8 cellular contexts compared by ENCODE assay signal in the genomic region with DNA sequence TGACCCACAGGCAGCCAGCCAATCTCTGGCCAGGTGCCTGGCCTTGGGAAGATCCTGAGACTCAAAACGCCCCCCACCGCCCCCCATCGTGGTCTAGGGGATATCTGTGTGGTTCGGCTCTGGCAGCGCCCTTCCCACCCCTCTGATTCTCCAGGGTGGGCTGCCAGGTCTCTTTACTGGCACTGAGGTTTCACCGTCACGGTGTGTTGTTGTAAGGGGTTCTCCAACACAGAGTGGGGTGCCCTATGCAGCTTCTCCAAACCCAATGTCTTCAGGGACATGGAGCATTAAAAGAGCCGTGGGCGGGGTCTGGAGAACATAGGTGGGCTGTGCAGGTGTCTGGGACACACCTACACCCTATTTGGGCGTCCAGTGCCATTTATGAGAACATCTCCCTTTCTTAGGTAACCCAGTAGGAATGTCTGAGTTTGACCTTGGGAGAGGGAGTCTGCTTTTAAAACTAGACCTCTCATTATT. TPM values are rescaled to one million over a fixed set of nuclear protein-coding genes. Genes with fewer than 3 reads are reported as not detected.
A peak's percentile ranks its signal among the peaks of the same experiment; 100 is the strongest.
DNase-seq lines count a peak whose midpoint lies in the region; ATAC-seq, FAIRE-seq and TF ChIP-seq lines count a peak whose summit lies in the region.

No MANE protein-coding gene starts in this region.

- no peaks in the 10 kb centered on the region for H3K36me3 Mint-ChIP-seq in mesothelial cell of epicardium

- no peak for ATAC-seq in Right ventricle myocardium superior (ENCODE audit: poor library complexity)
- ATAC-seq in left cardiac atrium: no peak
- ATAC-seq in K562: no peak
- no peak for ATAC-seq in GM18498 (IDR thresholded peaks at IDR 0.05; ENCODE audit: unreplicated experiment)

- H3K4me3 ChIP-seq in K562 (peak overlapping the region; percentile 54), vagina (peak overlapping the region; percentile 70 to 95)

- H3K27me3 Mint-ChIP-seq in mesothelial cell of epicardium (ENCODE audit: low read depth): peaks cover 3% of the 10 kb centered on the region

- H3K4me1 Mint-ChIP-seq in mesothelial cell of epicardium: peaks cover 44% of the 10 kb centered on the region

- no peak overlapping the region for H2AFZ ChIP-seq in K562 (ENCODE audit: low read depth, low read length)

- H3K4me2 ChIP-seq in K562 (ENCODE audit: insufficient read depth, low read length): peak overlapping the region; percentile 55

- H3K27ac Mint-ChIP-seq in mesothelial cell of epicardium: peak overlapping the region; percentile 95

- peaks cover 56% of the 10 kb centered on the region for H3K79me2 ChIP-seq in K562 (ENCODE audit: control insufficient read depth, insufficient read depth, low read length)

- CTCF ChIA-PET in K562 (lab: Yijun Ruan, JAX; ENCODE audit: low intra/inter-chr PET ratio) (no interaction called here), HEK293T (lab: Yijun Ruan, JAX) (no interaction called here)

- in situ Hi-C loops in K562 (cut with MboI): no loop called here

- H3K9ac ChIP-seq in K562 (ENCODE audit: insufficient read depth in 1 of 2, low read depth in 2 of 2, low read length in 2 of 2): peak overlapping the region; percentile 65 to 95

- peak overlapping the region; percentile 59; the same call in 1 of the 3 replicates for H3K27ac ChIP-seq in K562 (ENCODE audit: extremely low read depth, low read depth, low read length)
- H3K27ac ChIP-seq in vagina: peak overlapping the region; percentile 99

- POLR2A ChIA-PET in K562 (lab: Yijun Ruan, JAX) (interaction anchor here (0.6 to 1.7 kb wide), 8 partner anchors 10 to 550 kb away, joined by 3 to 4 read pairs (median 3); no protein-coding TSS in a partner anchor), HEK293T (lab: Yijun Ruan, JAX) (interaction anchor here (0.8 kb wide), 1 partner anchor 35 kb away, joined by 4 read pairs; no protein-coding TSS in a partner anchor)

- TF ChIP-seq POLR2A in K562 (conservative IDR thresholded peaks at IDR 0.05) (no peak), vagina (IDR thresholded peaks at IDR 0.05) (no peak)

- no peak for TF ChIP-seq EP300 in K562 (IDR thresholded peaks at IDR 0.05; ENCODE audit: low read length)

- H3K36me3 ChIP-seq in K562 (ENCODE audit: control insufficient read depth, insufficient read depth, low read length) (peaks cover 19% of the 10 kb centered on the region; the same call in 2 of the 3 replicates), vagina (no peaks in the 10 kb centered on the region)

- peak overlapping the region; percentile 80 for H3K4me3 Mint-ChIP-seq in mesothelial cell of epicardium

- WGBS in K562 (ENCODE audit: insufficient coverage, low coverage, missing lambda C conversion rate): 49% methylated on average over 7 of the region's 10 CpGs

- intact Hi-C loops in Right ventricle myocardium superior (cut with DNase I) (no loop called here), left cardiac atrium (cut with DNase I) (no loop called here), K562 (cut with micrococcal nuclease) (no loop called here), vagina (cut with DNase I) (loop anchor here (5.0 kb wide), 1 partner anchor 40 kb away; a partner anchor contains a TSS)

- H3K9me3 ChIP-seq in K562 (replicated peaks; ENCODE audit: control insufficient read depth, insufficient read depth, low read depth, low read length): no peaks in the 10 kb centered on the region
- no peaks in the 10 kb centered on the region for H3K9me3 ChIP-seq in vagina

- H3K9me1 ChIP-seq in K562 (ENCODE audit: control insufficient read depth, insufficient read depth, low read length): peaks cover 3% of the 10 kb centered on the region

- no peak for TF ChIP-seq CTCF in K562 (IDR thresholded peaks at IDR 0.05 in 2 of 3, conservative IDR thresholded peaks at IDR 0.05 in 1 of 3; ENCODE audit: insufficient read depth in 2 of 3, low read depth in 1 of 3, low read length in 3 of 3)
- no peak for TF ChIP-seq CTCF in mesothelial cell of epicardium (IDR thresholded peaks at IDR 0.05; ENCODE audit: unreplicated experiment)
- no peak for TF ChIP-seq CTCF in vagina (IDR thresholded peaks at IDR 0.05)

- H3K27me3 ChIP-seq in K562 (ENCODE audit: control insufficient read depth in 2 of 2, insufficient read depth in 2 of 2, low read length in 2 of 2): peaks cover 3 to 6% of the 10 kb centered on the region in 2 experiments; a peak in 3 of 5 replicates
- no peaks in the 10 kb centered on the region for H3K27me3 ChIP-seq in vagina

- H3K4me1 ChIP-seq in K562 (replicated peaks in 1 of 2; ENCODE audit: control insufficient read depth in 2 of 2, insufficient read depth in 2 of 2, low read length in 2 of 2): peaks cover 36 to 70% of the 10 kb centered on the region in 2 experiments
- peaks cover 56% of the 10 kb centered on the region for H3K4me1 ChIP-seq in vagina

- no TSS peak for BruUV-seq in K562 (replicated peaks; lab: Mats Ljungman, UMichigan)

- H3K9me3 Mint-ChIP-seq in mesothelial cell of epicardium: no peaks in the 10 kb centered on the region

- TF ChIP-seq RAD21 in K562 (CRISPR knock-in tag; conservative IDR thresholded peaks at IDR 0.05 in 1 of 2, IDR thresholded peaks at IDR 0.05 in 1 of 2): no peak

- H4K20me1 ChIP-seq in K562 (replicated peaks; ENCODE audit: control insufficient read depth, insufficient read depth, low read length): peaks cover 41% of the 10 kb centered on the region

- peak; percentile 56 for FAIRE-seq in K562 (lab: Jason Lieb, UNC)

- peak; percentile 56 for DNase-seq in Right ventricle myocardium superior
- no peak for DNase-seq in left cardiac atrium
- DNase-seq in K562 (ENCODE audit: extremely low read depth in 1 of 4, low spot score in 3 of 4): no peak
- no peak for DNase-seq in mesothelial cell of epicardium (ENCODE audit: low spot score in 2 of 2, unreplicated experiment in 2 of 2)
- DNase-seq in vagina (ENCODE audit: extremely low spot score in 2 of 2): no peak
- DNase-seq in HEK293T (ENCODE audit: extremely low spot score): no peak
- no peak for DNase-seq in central memory CD4-positive, alpha-beta T cell

RNA-seq across cellular contexts. Expression of a gene that starts 1.5 kb away (rescaled TPM):
- 59.4 TPM for total RNA-seq in Right ventricle myocardium superior
- 10 to 100 TPM; 43.6 to 73.1 TPM for total RNA-seq in left cardiac atrium
- total RNA-seq in K562 (2011; cell fraction: chromatin; rRNA removed; ENCODE audit: low replicate concordance): 8.5 and 20.5 TPM in 2 replicates
- 11.2 and 12.1 TPM in 2 replicates for total RNA-seq in K562 (2011; cell fraction: nucleolus; rRNA removed)
- 5.1 and 7.6 TPM in 2 replicates for total RNA-seq in K562 (2011; cell fraction: nucleoplasm; rRNA removed)
- total RNA-seq in K562 (2014; rRNA removed): 11.7 and 15.6 TPM in 2 replicates
- 1.1 and 1.3 TPM in 2 replicates for total RNA-seq in K562 (2014; rRNA removed; fragmentation: Illumina TruSeq; extraction: Trizol)
- total RNA-seq in K562 (2015; rRNA removed; fragmentation: Illumina TruSeq; extraction: Trizol): 4.7 and 5.5 TPM in 2 replicates
- total RNA-seq in K562 (2021): 17.6 and 24.4 TPM in 2 replicates
- polyA plus RNA-seq in K562 (2011; rRNA removed): 2.1 and 4.9 TPM in 2 replicates
- 3.8 and 5.1 TPM in 2 replicates for polyA plus RNA-seq in K562 (2011; cell fraction: cytosol; rRNA removed)
- 9.8 and 26.1 TPM in 2 replicates for polyA plus RNA-seq in K562 (2011; cell fraction: nucleus; rRNA removed)
- 11.2 and 12.1 TPM in 2 replicates for polyA plus RNA-seq in K562 (2012)
- polyA plus RNA-seq in K562 (2014; fragmentation: Illumina TruSeq; extraction: Trizol): 3.7 and 6.9 TPM in 2 replicates
- polyA plus RNA-seq in K562 (2014; fragmentation: Nextera tagmentation; extraction: Ambion mirVana): under 1 TPM; 0.04 to 0.07 TPM
- polyA plus RNA-seq in K562 (2014; rRNA removed): 12.8 and 13.5 TPM in 2 replicates
- polyA minus RNA-seq in K562 (2011; rRNA and poly(A)+ RNA removed): 0.66 and 1.1 TPM in 2 replicates
- 5.5 and 7.7 TPM in 2 replicates for polyA minus RNA-seq in K562 (2011; cell fraction: cytosol; rRNA and poly(A)+ RNA removed)
- polyA minus RNA-seq in K562 (2011; cell fraction: nucleus; rRNA and poly(A)+ RNA removed): 3.6 and 3.8 TPM in 2 replicates
- 46.0 to 47.7 TPM (median 46.5 TPM) in 3 replicates for total RNA-seq in mesothelial cell of epicardium
- total RNA-seq in vagina: 30.0 TPM

RNA-seq across cellular contexts. Expression of a gene that starts 24.0 kb away (rescaled TPM):
- 0.30 TPM for total RNA-seq in Right ventricle myocardium superior
- total RNA-seq in left cardiac atrium: under 1 TPM; 0.18 to 0.31 TPM
- total RNA-seq in K562 (2011; cell fraction: chromatin; rRNA removed; ENCODE audit: low replicate concordance): 0.32 and 2.6 TPM in 2 replicates
- 0.66 and 1.5 TPM in 2 replicates for total RNA-seq in K562 (2011; cell fraction: nucleolus; rRNA removed)
- total RNA-seq in K562 (2011; cell fraction: nucleoplasm; rRNA removed): 0.29 and 1.8 TPM in 2 replicates
- total RNA-seq in K562 (2014; rRNA removed): 0.18 TPM in 1 of 2 replicates, not detected in the other
- not detected in 2 replicates for total RNA-seq in K562 (2014; rRNA removed; fragmentation: Illumina TruSeq; extraction: Trizol)
- not detected in 2 replicates for total RNA-seq in K562 (2015; rRNA removed; fragmentation: Illumina TruSeq; extraction: Trizol)
- total RNA-seq in K562 (2021): 0.11 and 0.31 TPM in 2 replicates
- 0.10 and 0.20 TPM in 2 replicates for polyA plus RNA-seq in K562 (2011; rRNA removed)
- polyA plus RNA-seq in K562 (2011; cell fraction: cytosol; rRNA removed): 0.12 and 0.72 TPM in 2 replicates
- 0.53 and 1.7 TPM in 2 replicates for polyA plus RNA-seq in K562 (2011; cell fraction: nucleus; rRNA removed)
- polyA plus RNA-seq in K562 (2012): 0.04 and 0.12 TPM in 2 replicates
- polyA plus RNA-seq in K562 (2014; fragmentation: Illumina TruSeq; extraction: Trizol): not detected in 2 replicates
- polyA plus RNA-seq in K562 (2014; fragmentation: Nextera tagmentation; extraction: Ambion mirVana): not detected
- not detected in 2 replicates for polyA plus RNA-seq in K562 (2014; rRNA removed)
- 0.14 and 0.15 TPM in 2 replicates for polyA minus RNA-seq in K562 (2011; rRNA and poly(A)+ RNA removed)
- 0.19 and 0.27 TPM in 2 replicates for polyA minus RNA-seq in K562 (2011; cell fraction: cytosol; rRNA and poly(A)+ RNA removed)
- polyA minus RNA-seq in K562 (2011; cell fraction: nucleus; rRNA and poly(A)+ RNA removed): 0.89 and 1.1 TPM in 2 replicates
- total RNA-seq in mesothelial cell of epicardium: 4.3 to 5.0 TPM (median 5.0 TPM) in 3 replicates
- 129 TPM for total RNA-seq in vagina

RNA-seq across cellular contexts. Expression of a gene that starts 27.8 kb away (rescaled TPM):
- total RNA-seq in Right ventricle myocardium superior (29.2 TPM), left cardiac atrium (10 to 100 TPM; 26.9 to 42.4 TPM), K562 (2014; rRNA removed) (34.9 and 39.7 TPM in 2 replicates), K562 (2014; rRNA removed; fragmentation: Illumina TruSeq; extraction: Trizol) (4.1 and 6.8 TPM in 2 replicates), K562 (2015; rRNA removed; fragmentation: Illumina TruSeq; extraction: Trizol) (19.2 and 20.1 TPM in 2 replicates), K562 (2021) (105 and 119 TPM in 2 replicates), mesothelial cell of epicardium (141 to 163 TPM (median 149 TPM) in 3 replicates), vagina (67.3 TPM)
- 67.2 and 276 TPM in 2 replicates for total RNA-seq in K562 (2011; cell fraction: chromatin; rRNA removed; ENCODE audit: low replicate concordance)
- total RNA-seq in K562 (2011; cell fraction: nucleolus; rRNA removed): 199 and 200 TPM in 2 replicates
- total RNA-seq in K562 (2011; cell fraction: nucleoplasm; rRNA removed): 92.5 and 92.7 TPM in 2 replicates
- polyA plus RNA-seq in K562 (2011; rRNA removed) (12.0 and 28.0 TPM in 2 replicates), K562 (2014; fragmentation: Illumina TruSeq; extraction: Trizol) (18.5 and 66.3 TPM in 2 replicates), K562 (2014; fragmentation: Nextera tagmentation; extraction: Ambion mirVana) (1 to 10 TPM in 1 of 2 experiments, under 1 TPM in 1; 0.34 to 1.7 TPM), K562 (2014; rRNA removed) (46.7 and 55.1 TPM in 2 replicates)
- polyA plus RNA-seq in K562 (2011; cell fraction: cytosol; rRNA removed): 17.5 and 46.7 TPM in 2 replicates
- 146 and 297 TPM in 2 replicates for polyA plus RNA-seq in K562 (2011; cell fraction: nucleus; rRNA removed)
- 62.7 and 64.6 TPM in 2 replicates for polyA plus RNA-seq in K562 (2012)
- polyA minus RNA-seq in K562 (2011; rRNA and poly(A)+ RNA removed): 9.8 and 11.1 TPM in 2 replicates
- polyA minus RNA-seq in K562 (2011; cell fraction: cytosol; rRNA and poly(A)+ RNA removed): 38.7 and 69.3 TPM in 2 replicates
- 52.6 and 57.9 TPM in 2 replicates for polyA minus RNA-seq in K562 (2011; cell fraction: nucleus; rRNA and poly(A)+ RNA removed)

RNA-seq across cellular contexts. Expression of a gene that starts 37.8 kb away (rescaled TPM):
- total RNA-seq in Right ventricle myocardium superior (12.1 TPM), left cardiac atrium (10 to 100 TPM; 14.3 to 15.0 TPM), K562 (2014; rRNA removed) (122 and 132 TPM in 2 replicates), K562 (2014; rRNA removed; fragmentation: Illumina TruSeq; extraction: Trizol) (46.5 and 57.2 TPM in 2 replicates), K562 (2015; rRNA removed; fragmentation: Illumina TruSeq; extraction: Trizol) (81.5 and 83.4 TPM in 2 replicates), K562 (2021) (77.3 and 80.1 TPM in 2 replicates), mesothelial cell of epicardium (27.0 to 32.5 TPM (median 31.0 TPM) in 3 replicates), vagina (49.6 TPM)
- 26.2 and 74.4 TPM in 2 replicates for total RNA-seq in K562 (2011; cell fraction: chromatin; rRNA removed; ENCODE audit: low replicate concordance)
- total RNA-seq in K562 (2011; cell fraction: nucleolus; rRNA removed): 89.7 and 92.9 TPM in 2 replicates
- total RNA-seq in K562 (2011; cell fraction: nucleoplasm; rRNA removed): 63.3 and 66.8 TPM in 2 replicates
- polyA plus RNA-seq in K562 (2011; rRNA removed) (93.6 and 96.3 TPM in 2 replicates), K562 (2014; fragmentation: Illumina TruSeq; extraction: Trizol) (54.0 and 64.6 TPM in 2 replicates), K562 (2014; fragmentation: Nextera tagmentation; extraction: Ambion mirVana) (10 to 100 TPM; 34.8 to 55.3 TPM), K562 (2014; rRNA removed) (121 and 136 TPM in 2 replicates)
- 110 and 136 TPM in 2 replicates for polyA plus RNA-seq in K562 (2011; cell fraction: cytosol; rRNA removed)
- polyA plus RNA-seq in K562 (2011; cell fraction: nucleus; rRNA removed): 144 and 158 TPM in 2 replicates
- 65.4 and 71.5 TPM in 2 replicates for polyA plus RNA-seq in K562 (2012)
- polyA minus RNA-seq in K562 (2011; rRNA and poly(A)+ RNA removed): 20.1 and 30.9 TPM in 2 replicates
- 22.6 and 24.3 TPM in 2 replicates for polyA minus RNA-seq in K562 (2011; cell fraction: cytosol; rRNA and poly(A)+ RNA removed)
- 12.3 and 13.9 TPM in 2 replicates for polyA minus RNA-seq in K562 (2011; cell fraction: nucleus; rRNA and poly(A)+ RNA removed)

Comparison
In these comparisons a context has a peak if more than half of its experiments do, and no peak if none do; other contexts are left out.
1. RNA of a gene that starts 24.0 kb away (total RNA-seq): 129 TPM in vagina (single experiment); 4.3 to 5.0 TPM in mesothelial cell of epicardium, 0.18 to 0.31 TPM in left cardiac atrium, 0.30 TPM in Right ventricle myocardium superior (single experiment) and 0.11 to 2.6 TPM in K562; every median in the first group is over 10 times any median in the second.